Comparison of ENCODE assay signal across 25 cellular contexts in the genomic region with DNA sequence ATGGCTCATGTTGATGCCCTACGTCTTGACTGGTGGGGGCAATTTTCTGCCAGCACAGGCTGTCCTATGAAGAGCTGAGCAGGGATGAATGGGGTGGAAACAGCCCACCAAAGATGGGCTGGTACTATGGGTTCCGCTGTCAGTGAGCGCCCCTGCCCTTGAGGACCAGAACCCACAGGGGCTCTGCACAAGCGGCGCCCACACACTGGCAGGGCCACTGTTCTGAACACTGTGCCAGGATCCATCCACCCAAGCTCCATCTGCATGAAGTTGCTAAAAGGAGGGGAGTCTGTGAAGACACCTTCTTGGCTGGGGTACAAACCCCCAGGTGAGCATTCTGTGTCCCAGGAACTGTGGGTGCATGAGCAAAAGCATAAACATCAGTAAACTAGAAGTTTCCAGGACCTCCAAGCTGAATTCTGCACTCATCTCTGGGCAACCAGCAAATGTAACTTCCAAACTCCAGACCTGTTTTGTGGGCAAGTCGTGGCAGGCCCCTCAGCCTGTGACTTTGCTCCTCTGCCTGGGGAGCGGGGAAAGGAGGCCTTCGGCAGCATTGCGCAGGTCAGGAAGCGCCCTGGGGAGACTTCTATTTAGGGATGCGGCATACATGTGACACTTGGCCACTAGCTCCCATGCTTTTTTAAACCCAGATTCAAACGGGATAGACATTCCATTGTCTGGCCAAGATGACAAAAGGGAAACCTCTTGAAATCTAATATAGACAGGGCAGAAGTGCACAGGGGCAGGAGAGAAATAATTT. TPM values are rescaled to one million over a fixed set of nuclear protein-coding genes. Genes with fewer than 3 reads are reported as not detected.
A peak's percentile ranks its signal among the peaks of the same experiment; 100 is the strongest.
DNase-seq lines count a peak whose midpoint lies in the region; ATAC-seq and TF ChIP-seq lines count a peak whose summit lies in the region.
"Had no signal": no experiment of that assay in that cellular context is flagged by ENCODE, and none has a peak within 500 bp of the region (broad histone marks: within the 10 kb centered on the region; RNA-seq: fewer than 3 reads in every experiment).

No MANE protein-coding gene starts in this region.

- dilution Hi-C loops in IMR-90 (cut with HindIII; ENCODE audit: low sequenced_read_pairs, unreplicated experiment), result no loop called here
- dilution Hi-C loops in mammary epithelial cell (cut with HindIII; ENCODE audit: low sequenced_read_pairs), result no loop called here

- H4K8ac ChIP-seq in IMR-90 (ENCODE audit: low read depth in 2 of 2, low read length in 2 of 2), result no peak overlapping the region

- H3K14ac ChIP-seq in IMR-90 (replicated peaks; ENCODE audit: low read depth, low read length), result no peak overlapping the region

- peak overlapping the region; percentile 31 for H2AK9ac ChIP-seq in IMR-90 (replicated peaks; ENCODE audit: low read depth, low read length, poor library complexity)

- no peaks in the 10 kb centered on the region for H3K36me3 Mint-ChIP-seq in mesothelial cell of epicardium
- H3K36me3 Mint-ChIP-seq in stimulated activated memory B cell treated with anti-CD40 and anti-IgM and Interleukin-4, amounts not matched to agents 10 μg/mL and 1 μg/mL and 100 μg/mL, for 72 hours, result no peaks in the 10 kb centered on the region
- no peaks in the 10 kb centered on the region for H3K36me3 Mint-ChIP-seq in activated CD8-positive, alpha-beta T cell treated with anti-CD3 and anti-CD28 coated beads, Interleukin-2, amount 10 ng/mL, durations not matched to agents 7 days and 5 days (ENCODE audit: low read depth)
- H3K36me3 Mint-ChIP-seq: activated naive CD4-positive, alpha-beta T cell treated with anti-CD3 and anti-CD28 coated beads, Interleukin-2, amount 50 U/mL, for 72 hours; CD8-positive, alpha-beta T cell; stimulated activated effector memory CD8-positive, alpha-beta T cell treated with anti-CD3 and anti-CD28 coated beads, Interleukin-12 subunit alpha, Interleukin-12 subunit beta, amount 100 ng/mL, for 72 hours had no signal

- no peaks in the 10 kb centered on the region for H3K9me3 Mint-ChIP-seq in mesothelial cell of epicardium
- no peaks in the 10 kb centered on the region for H3K9me3 Mint-ChIP-seq in stimulated activated memory B cell treated with anti-CD40 and anti-IgM and Interleukin-4, amounts not matched to agents 10 μg/mL and 1 μg/mL and 100 μg/mL, for 72 hours
- H3K9me3 Mint-ChIP-seq in activated CD8-positive, alpha-beta T cell treated with anti-CD3 and anti-CD28 coated beads, Interleukin-2, amount 10 ng/mL, durations not matched to agents 7 days and 5 days (ENCODE audit: insufficient read depth), result no peaks in the 10 kb centered on the region
- H3K9me3 Mint-ChIP-seq: activated naive CD4-positive, alpha-beta T cell treated with anti-CD3 and anti-CD28 coated beads, Interleukin-2, amount 50 U/mL, for 72 hours; activated T-helper 1 cell treated with anti-CD3 and anti-CD28 coated beads, Interleukin-12 subunit alpha, Interleukin-12 subunit beta, Interleukin-2, Interleukin-4 antibody, amounts not matched to agents 30 ng/mL and 10 ng/mL and 1 ng/mL, durations not matched to agents 14 hours and 24 hours and 36 hours; CD8-positive, alpha-beta T cell; stimulated activated effector memory CD8-positive, alpha-beta T cell treated with anti-CD3 and anti-CD28 coated beads, Interleukin-12 subunit alpha, Interleukin-12 subunit beta, amount 100 ng/mL, for 72 hours had no signal

- H2BK120ac ChIP-seq in IMR-90 (ENCODE audit: low read depth, low read length), result no peak overlapping the region

- no peak overlapping the region for H3K4me3 Mint-ChIP-seq in mesothelial cell of epicardium
- H3K4me3 Mint-ChIP-seq in stimulated activated memory B cell treated with anti-CD40 and anti-IgM and Interleukin-4, amounts not matched to agents 10 μg/mL and 1 μg/mL and 100 μg/mL, for 72 hours, result no peak overlapping the region
- H3K4me3 Mint-ChIP-seq in activated CD8-positive, alpha-beta T cell treated with anti-CD3 and anti-CD28 coated beads, Interleukin-2, amount 10 ng/mL, durations not matched to agents 7 days and 5 days, result no peak overlapping the region
- H3K4me3 Mint-ChIP-seq: CD8-positive, alpha-beta T cell; stimulated activated effector memory CD8-positive, alpha-beta T cell treated with anti-CD3 and anti-CD28 coated beads, Interleukin-12 subunit alpha, Interleukin-12 subunit beta, amount 100 ng/mL, for 72 hours had no signal

- H3K9me1 ChIP-seq in IMR-90 (ENCODE audit: insufficient read depth, low read length), result 0 out of 2 replicates have a peak, but pooled peaks cover 5% of the 10 kb centered on the region

- H3K4me2 ChIP-seq in IMR-90 (ENCODE audit: low read depth, low read length) (no peak overlapping the region), mammary epithelial cell (ENCODE audit: insufficient read depth, low read depth, low read length) (peak overlapping the region; percentile 87)

- no peaks in the 10 kb centered on the region for H3K36me3 ChIP-seq in IMR-90 (ENCODE audit: control insufficient read depth, insufficient read depth, low read length)
- peaks cover 9% of the 10 kb centered on the region for H3K36me3 ChIP-seq in mammary epithelial cell (ENCODE audit: insufficient read depth, low read length)
- H3K36me3 ChIP-seq: spleen had no signal

- no peak overlapping the region for H2BK5ac ChIP-seq in IMR-90 (ENCODE audit: low read depth, low read length, poor library complexity, severe bottlenecking)

- H3K27ac ChIP-seq in IMR-90 (ENCODE audit: insufficient read depth, low read length) (peak overlapping the region; percentile 48; the same call in 1 of the 2 replicates), mammary epithelial cell (ENCODE audit: insufficient read depth, low read depth, low read length) (peak overlapping the region; percentile 71)
- H3K27ac ChIP-seq: spleen, thoracic aorta had no signal

- no peak for TF ChIP-seq POLR2A in IMR-90 (IDR thresholded peaks at IDR 0.05; ENCODE audit: low read depth, low read length)

- H3K4me1 ChIP-seq in IMR-90 (ENCODE audit: control insufficient read depth, insufficient read depth, low read length) (peaks cover 8% of the 10 kb centered on the region; the same call in 1 of the 2 replicates), mammary epithelial cell (ENCODE audit: insufficient read depth, low read length) (peaks cover 57% of the 10 kb centered on the region)
- H3K4me1 ChIP-seq: spleen had no signal

- H4K20me1 ChIP-seq in IMR-90 (ENCODE audit: insufficient read depth, low read length) (no peaks in the 10 kb centered on the region), mammary epithelial cell (ENCODE audit: insufficient read depth, low read length) (no peaks in the 10 kb centered on the region)

- in situ Hi-C loops in IMR-90 (cut with MboI; ENCODE audit: low sequenced_read_pairs) (no loop called here), mammary epithelial cell (cut with MboI; ENCODE audit: low sequenced_read_pairs in 2 of 2) (loop anchor here in 1 of 2 donors (10.0 kb wide), 1 partner anchor 66 kb away; no protein-coding TSS in a partner anchor)

- H2AFZ ChIP-seq in IMR-90 (replicated peaks; ENCODE audit: low read length, poor library complexity) (no peak overlapping the region), mammary epithelial cell (ENCODE audit: low read depth, low read length) (no peak overlapping the region)

- H2BK20ac ChIP-seq in IMR-90 (ENCODE audit: low read depth, low read length), result no peak overlapping the region

- no peaks in the 10 kb centered on the region for H3K9me3 ChIP-seq in IMR-90 (ENCODE audit: control insufficient read depth, insufficient read depth, low read length)
- H3K9me3 ChIP-seq in mammary epithelial cell (replicated peaks; ENCODE audit: insufficient read depth, low read length), result no peaks in the 10 kb centered on the region
- H3K9me3 ChIP-seq: spleen, thoracic aorta had no signal

- 0 out of 2 replicates have a peak overlapping the region, but pooled peaks have one; percentile 40 for H2AK5ac ChIP-seq in IMR-90 (ENCODE audit: low read depth, low read length)

- no peak overlapping the region for H2BK15ac ChIP-seq in IMR-90 (ENCODE audit: low read depth, low read length)

- H3K27me3 ChIP-seq in IMR-90 (ENCODE audit: control insufficient read depth, insufficient read depth, low read length), result no peaks in the 10 kb centered on the region; the same call in none of the 2 replicates
- no peaks in the 10 kb centered on the region for H3K27me3 ChIP-seq in mammary epithelial cell (ENCODE audit: insufficient read depth, low read length)

- no peak overlapping the region for H3K56ac ChIP-seq in IMR-90 (ENCODE audit: extremely low read depth, insufficient read depth, low read length)

- H3K4ac ChIP-seq in IMR-90 (ENCODE audit: low read depth, low read length), result no peak overlapping the region

- no peak overlapping the region for H4K5ac ChIP-seq in IMR-90 (ENCODE audit: low read depth, low read length)

- H3K4me1 Mint-ChIP-seq in mesothelial cell of epicardium, result peaks cover 17% of the 10 kb centered on the region
- no peaks in the 10 kb centered on the region for H3K4me1 Mint-ChIP-seq in stimulated activated memory B cell treated with anti-CD40 and anti-IgM and Interleukin-4, amounts not matched to agents 10 μg/mL and 1 μg/mL and 100 μg/mL, for 72 hours
- peaks cover 21% of the 10 kb centered on the region for H3K4me1 Mint-ChIP-seq in activated CD8-positive, alpha-beta T cell treated with anti-CD3 and anti-CD28 coated beads, Interleukin-2, amount 10 ng/mL, durations not matched to agents 7 days and 5 days (ENCODE audit: low read depth)

- TF ChIP-seq CTCF in IMR-90 (conservative IDR thresholded peaks at IDR 0.05; ENCODE audit: low read depth, low read length) (no peak), mammary epithelial cell (conservative IDR thresholded peaks at IDR 0.05 in 1 of 2, IDR thresholded peaks at IDR 0.05 in 1 of 2; ENCODE audit: extremely low read depth in 1 of 2, insufficient read depth in 1 of 2, low read depth in 1 of 2, low read length in 2 of 2) (no peak), mesothelial cell of epicardium (IDR thresholded peaks at IDR 0.05; ENCODE audit: unreplicated experiment) (no peak)

- intact Hi-C loops in IMR-90 (cut with micrococcal nuclease) (no loop called here), mammary epithelial cell (cut with micrococcal nuclease) (no loop called here)

- H3K79me1 ChIP-seq in IMR-90 (ENCODE audit: low read depth in 1 of 2, low read length in 2 of 2), result no peaks in the 10 kb centered on the region

- H3K79me2 ChIP-seq in mammary epithelial cell (ENCODE audit: insufficient read depth, low read length), result peaks cover 6% of the 10 kb centered on the region

- DNase-seq in IMR-90, result no peak
- peak; percentile 90 for DNase-seq in mammary epithelial cell
- no peak for DNase-seq in mesothelial cell of epicardium (ENCODE audit: low spot score in 2 of 2, unreplicated experiment in 2 of 2)
- DNase-seq in activated CD8-positive, alpha-beta T cell treated with anti-CD3 and anti-CD28 coated beads, Interleukin-2, amount 10 ng/mL, durations not matched to agents 7 days and 5 days, result no peak
- DNase-seq: activated CD4-positive, alpha-beta T cell treated with anti-CD3 and anti-CD28 coated beads, Interleukin-2, amount 50 U/mL, for 1 hour; anterior cingulate cortex; CD8-positive, alpha-beta T cell; central memory CD4-positive, alpha-beta T cell; DMS 273 treated with DMSO at 0.1 percent for 48 hours; head of caudate nucleus; NCI-H187 treated with DMSO at 0.1 percent for 48 hours; NCI-H774; OCI-M1; Right ventricle myocardium superior; spleen; stimulated activated CD4-positive, alpha-beta T cell treated with anti-CD3 and anti-CD28 coated beads, Interleukin-2, amount 100 ng/mL, for 48 hours; T-helper 9 cell had no signal

- H3K18ac ChIP-seq in IMR-90 (ENCODE audit: low read depth, low read length), result no peak overlapping the region

- no TSS peak for BruUV-seq in IMR-90 (replicated peaks; lab: Mats Ljungman, UMichigan)
- BruUV-seq in mammary epithelial cell (replicated peaks; lab: Mats Ljungman, UMichigan), result no TSS peak

- no peak overlapping the region for H3K23ac ChIP-seq in IMR-90 (ENCODE audit: low read depth, low read length)

- H3K9ac ChIP-seq in IMR-90 (ENCODE audit: low read depth, low read length), result no peak overlapping the region
- H3K9ac ChIP-seq in mammary epithelial cell (ENCODE audit: insufficient read depth, low read length), result no peak overlapping the region

- H4K91ac ChIP-seq in IMR-90 (ENCODE audit: insufficient read depth, low read depth, low read length), result no peak overlapping the region

- H3K27me3 Mint-ChIP-seq in mesothelial cell of epicardium (ENCODE audit: low read depth), result no peaks in the 10 kb centered on the region
- peaks cover 40% of the 10 kb centered on the region for H3K27me3 Mint-ChIP-seq in stimulated activated memory B cell treated with anti-CD40 and anti-IgM and Interleukin-4, amounts not matched to agents 10 μg/mL and 1 μg/mL and 100 μg/mL, for 72 hours
- peaks cover 24% of the 10 kb centered on the region for H3K27me3 Mint-ChIP-seq in activated CD8-positive, alpha-beta T cell treated with anti-CD3 and anti-CD28 coated beads, Interleukin-2, amount 10 ng/mL, durations not matched to agents 7 days and 5 days (ENCODE audit: low read depth)

- POLR2A ChIA-PET in IMR-90 (lab: Charles Lee; ENCODE audit: unreplicated experiment), result no interaction called here
- POLR2A ChIA-PET in activated CD8-positive, alpha-beta T cell treated with anti-CD3 and anti-CD28 coated beads, Interleukin-2, amount 10 ng/mL, durations not matched to agents 7 days and 5 days (lab: Charles Lee), result no interaction called here

- H3K27ac Mint-ChIP-seq in mesothelial cell of epicardium, result peak overlapping the region; percentile 9
- no peak overlapping the region for H3K27ac Mint-ChIP-seq in stimulated activated memory B cell treated with anti-CD40 and anti-IgM and Interleukin-4, amounts not matched to agents 10 μg/mL and 1 μg/mL and 100 μg/mL, for 72 hours
- no peak overlapping the region for H3K27ac Mint-ChIP-seq in activated CD8-positive, alpha-beta T cell treated with anti-CD3 and anti-CD28 coated beads, Interleukin-2, amount 10 ng/mL, durations not matched to agents 7 days and 5 days
- H3K27ac Mint-ChIP-seq: activated naive CD4-positive, alpha-beta T cell treated with anti-CD3 and anti-CD28 coated beads, Interleukin-2, amount 50 U/mL, for 72 hours; CD8-positive, alpha-beta T cell; stimulated activated effector memory CD8-positive, alpha-beta T cell treated with anti-CD3 and anti-CD28 coated beads, Interleukin-12 subunit alpha, Interleukin-12 subunit beta, amount 100 ng/mL, for 72 hours had no signal

- no peak for TF ChIP-seq RAD21 in IMR-90 (IDR thresholded peaks at IDR 0.05; ENCODE audit: low read length)

- WGBS in IMR-90 (ENCODE audit: extremely low coverage in 2 of 2, insufficient read length in 1 of 2), 2 experiments, result 80% methylated on average over 4 of the region's 12 CpGs; no CpG with 5 or more reads in 1 of the 2 experiments
- 10% methylated on average over 12 of the region's 12 CpGs for WGBS in mammary epithelial cell (ENCODE audit: low coverage, missing lambda C conversion rate)

- CTCF ChIA-PET in IMR-90 (lab: Yijun Ruan, JAX), result interaction anchor here (0.5 to 1.8 kb wide), 4 partner anchors 9 to 97 kb away, joined by 3 to 6 read pairs (median 4); no protein-coding TSS in a partner anchor
- CTCF ChIA-PET in mammary epithelial cell (lab: Charles Lee; ENCODE audit: low non-redundant PET), result no interaction called here
- CTCF ChIA-PET in activated CD8-positive, alpha-beta T cell treated with anti-CD3 and anti-CD28 coated beads, Interleukin-2, amount 10 ng/mL, durations not matched to agents 7 days and 5 days (lab: Charles Lee), result interaction anchor here (1.8 to 5.7 kb wide), 4 partner anchors 8 to 38 kb away, joined by 6 to 70 read pairs (median 10); no protein-coding TSS in a partner anchor

- ATAC-seq in IMR-90 (ENCODE audit: low read depth), result no peak
- peak; percentile 35 for ATAC-seq in stimulated activated memory B cell treated with anti-CD40 and anti-IgM and Interleukin-4, amounts not matched to agents 10 μg/mL and 1 μg/mL and 100 μg/mL, for 72 hours
- no peak for ATAC-seq in HG03565 (IDR thresholded peaks at IDR 0.05; ENCODE audit: unreplicated experiment)
- ATAC-seq in HG02678 (IDR thresholded peaks at IDR 0.05; ENCODE audit: unreplicated experiment), result no peak
- ATAC-seq in activated CD8-positive, alpha-beta T cell treated with anti-CD3 and anti-CD28 coated beads, Interleukin-2, amount 10 ng/mL, durations not matched to agents 7 days and 5 days, result no peak
- ATAC-seq: CD8-positive, alpha-beta T cell; K562; stimulated activated effector memory CD8-positive, alpha-beta T cell treated with anti-CD3 and anti-CD28 coated beads, Interleukin-12 subunit alpha, Interleukin-12 subunit beta, amount 100 ng/mL, for 72 hours had no signal

- H3K4me3 ChIP-seq in IMR-90 (ENCODE audit: insufficient read depth, low read depth, low read length) (no peak overlapping the region), mammary epithelial cell (replicated peaks in 1 of 3; ENCODE audit: insufficient read depth in 1 of 3, low read depth in 2 of 3, low read length in 3 of 3) (peak overlapping the region in 1 of 3 experiments; percentile 15)
- H3K4me3 ChIP-seq: K562, spleen, thoracic aorta had no signal

RNA-seq across cellular contexts. Expression of gene PTPN3, which starts 48.9 kb away (rescaled TPM):
- total RNA-seq in IMR-90 (2012; rRNA removed), result 0.72 and 0.83 TPM in 2 replicates
- polyA plus RNA-seq in IMR-90 (2012; rRNA removed), result 0.79 and 0.89 TPM in 2 replicates
- 0.27 and 0.34 TPM in 2 replicates for polyA plus RNA-seq in IMR-90 (2012; cell fraction: cytosol; rRNA removed)
- polyA plus RNA-seq in IMR-90 (2012; cell fraction: nucleus; rRNA removed; ENCODE audit: low replicate concordance), result 0.85 and 1.8 TPM in 2 replicates
- total RNA-seq in mammary epithelial cell, result 10 to 100 TPM; 23.0 to 41.8 TPM
- polyA plus RNA-seq in mammary epithelial cell, result 18.2 TPM
- polyA minus RNA-seq in mammary epithelial cell, result 31.8 TPM
- 6.2 to 7.5 TPM (median 6.8 TPM) in 3 replicates for total RNA-seq in mesothelial cell of epicardium
- total RNA-seq in activated CD8-positive, alpha-beta T cell treated with anti-CD3 and anti-CD28 coated beads, Interleukin-2, amount 10 ng/mL, durations not matched to agents 7 days and 5 days, result under 1 TPM in 1 of 2 experiments, not detected in 1; 0.03 TPM
- total RNA-seq: CD8-positive, alpha-beta T cell had no signal
- polyA plus RNA-seq: K562 had no signal
